24 cellular contexts compared by ENCODE assay signal in genomic region chr1:94592566-94592920, GRCh38. TPM values are rescaled to one million over a fixed set of nuclear protein-coding genes. Genes with fewer than 3 reads are reported as not detected.
DNase-seq lines count a peak whose midpoint lies in the region; TF ChIP-seq lines count a peak whose summit lies in the region.
"Had no signal": no experiment of that assay in that cellular context is flagged by ENCODE, and none has a peak within 500 bp of the region (broad histone marks: within the 10 kb centered on the region; RNA-seq: fewer than 3 reads in every experiment).

No MANE protein-coding gene starts in this region.

- H3K9me3 Mint-ChIP-seq in brain: peaks cover 0 to 3% (median 0%) of the 10 kb centered on the region in 5 experiments
- H3K9me3 Mint-ChIP-seq: activated B cell treated with CpG ODN at 0.5 μM for 24 hours; activated T-cell treated with anti-CD3 and anti-CD28 coated beads, Interleukin-2, amount 50 U/mL, for 72 hours; HFFc6; stimulated activated memory B cell treated with anti-CD40 and anti-IgM and Interleukin-4, amounts not matched to agents 10 μg/mL and 1 μg/mL and 100 μg/mL, for 72 hours had no signal

- peak overlapping the region; percentile 16 to 50 (median 36) for H3K4me3 Mint-ChIP-seq in brain
- H3K4me3 Mint-ChIP-seq: activated B cell treated with CpG ODN at 0.5 μM for 24 hours; activated CD8-positive, alpha-beta memory T cell treated with anti-CD3 and anti-CD28 coated beads, Interleukin-2, amount 10 ng/mL, durations not matched to agents 7 days and 5 days; activated T-cell treated with anti-CD3 and anti-CD28 coated beads, Interleukin-2, amount 50 U/mL, for 72 hours; CD14-positive monocyte; HFFc6; stimulated activated memory B cell treated with anti-CD40 and anti-IgM and Interleukin-4, amounts not matched to agents 10 μg/mL and 1 μg/mL and 100 μg/mL, for 72 hours had no signal

- H3K4me1 Mint-ChIP-seq in brain: peaks cover 81% of the 10 kb centered on the region
- H3K4me1 Mint-ChIP-seq: activated B cell treated with CpG ODN at 0.5 μM for 24 hours; activated CD8-positive, alpha-beta memory T cell treated with anti-CD3 and anti-CD28 coated beads, Interleukin-2, amount 10 ng/mL, durations not matched to agents 7 days and 5 days; stimulated activated memory B cell treated with anti-CD40 and anti-IgM and Interleukin-4, amounts not matched to agents 10 μg/mL and 1 μg/mL and 100 μg/mL, for 72 hours had no signal

- H3K36me3 Mint-ChIP-seq in brain: no peaks in the 10 kb centered on the region
- H3K36me3 Mint-ChIP-seq: activated CD8-positive, alpha-beta memory T cell treated with anti-CD3 and anti-CD28 coated beads, Interleukin-2, amount 10 ng/mL, durations not matched to agents 7 days and 5 days; CD14-positive monocyte; stimulated activated memory B cell treated with anti-CD40 and anti-IgM and Interleukin-4, amounts not matched to agents 10 μg/mL and 1 μg/mL and 100 μg/mL, for 72 hours had no signal

- DNase-seq in NCI-H2227 treated with DMSO at 0.1 percent for 48 hours (lab: John Stamatoyannopoulos, UW): peak; percentile 71
- peak; percentile 79 for DNase-seq in medulla oblongata (ENCODE audit: extremely low spot score)
- DNase-seq in pons (ENCODE audit: low spot score): peak; percentile 84
- DNase-seq in activated naive CD4-positive, alpha-beta T cell treated with anti-CD3 and anti-CD28 coated beads, Interleukin-2, amount 50 U/mL, for 16 hours: no peak
- no peak for DNase-seq in AG20443 (ENCODE audit: low spot score)
- DNase-seq in ureter (ENCODE audit: low spot score): no peak
- DNase-seq: activated B cell treated with CpG ODN at 0.5 μM for 24 hours; activated CD8-positive, alpha-beta memory T cell treated with anti-CD3 and anti-CD28 coated beads, Interleukin-2, amount 10 ng/mL, durations not matched to agents 7 days and 5 days; activated naive CD4-positive, alpha-beta T cell; activated T-cell treated with anti-CD3 and anti-CD28 coated beads, Interleukin-2, amount 50 U/mL, for 72 hours; HFFc6; NCI-H146; NCI-H2171; NCI-H524; Peyer's patch; psoas muscle; SIG-M5; sigmoid colon; stimulated activated CD4-positive, alpha-beta T cell treated with anti-CD3 and anti-CD28 coated beads, Interleukin-4, amount 100 ng/mL, for 4 hours; SW 1271; uterus had no signal

- no peak for TF ChIP-seq CTCF in brain (conservative IDR thresholded peaks at IDR 0.05)

- peak overlapping the region; percentile 64 to 98 (median 97) for H3K27ac Mint-ChIP-seq in brain
- H3K27ac Mint-ChIP-seq: activated B cell treated with CpG ODN at 0.5 μM for 24 hours; activated CD8-positive, alpha-beta memory T cell treated with anti-CD3 and anti-CD28 coated beads, Interleukin-2, amount 10 ng/mL, durations not matched to agents 7 days and 5 days; activated T-cell treated with anti-CD3 and anti-CD28 coated beads, Interleukin-2, amount 50 U/mL, for 72 hours; CD14-positive monocyte; HFFc6; stimulated activated memory B cell treated with anti-CD40 and anti-IgM and Interleukin-4, amounts not matched to agents 10 μg/mL and 1 μg/mL and 100 μg/mL, for 72 hours had no signal

- no peaks in the 10 kb centered on the region for H3K27me3 Mint-ChIP-seq in brain

RNA-seq across cellular contexts. Expression of gene F3, which starts 51.0 kb away (rescaled TPM):
- 13.9 TPM for polyA plus RNA-seq in brain (ENCODE audit: insufficient read depth, low read depth, low replicate concordance)
- total RNA-seq in ureter: 32.3 TPM

Comparison
In these comparisons a context has a peak if more than half of its experiments do, and no peak if none do; other contexts are left out.
1. DNase-seq: peak in NCI-H2227 treated with DMSO at 0.1 percent for 48 hours (single experiment), medulla oblongata (single experiment) and pons (single experiment); none in activated naive CD4-positive, alpha-beta T cell treated with anti-CD3 and anti-CD28 coated beads, Interleukin-2, amount 50 U/mL, for 16 hours (single experiment), AG20443 (single experiment) and ureter (single experiment).